Comparison of ENCODE assay signal across 1 cellular context in the genomic region with DNA sequence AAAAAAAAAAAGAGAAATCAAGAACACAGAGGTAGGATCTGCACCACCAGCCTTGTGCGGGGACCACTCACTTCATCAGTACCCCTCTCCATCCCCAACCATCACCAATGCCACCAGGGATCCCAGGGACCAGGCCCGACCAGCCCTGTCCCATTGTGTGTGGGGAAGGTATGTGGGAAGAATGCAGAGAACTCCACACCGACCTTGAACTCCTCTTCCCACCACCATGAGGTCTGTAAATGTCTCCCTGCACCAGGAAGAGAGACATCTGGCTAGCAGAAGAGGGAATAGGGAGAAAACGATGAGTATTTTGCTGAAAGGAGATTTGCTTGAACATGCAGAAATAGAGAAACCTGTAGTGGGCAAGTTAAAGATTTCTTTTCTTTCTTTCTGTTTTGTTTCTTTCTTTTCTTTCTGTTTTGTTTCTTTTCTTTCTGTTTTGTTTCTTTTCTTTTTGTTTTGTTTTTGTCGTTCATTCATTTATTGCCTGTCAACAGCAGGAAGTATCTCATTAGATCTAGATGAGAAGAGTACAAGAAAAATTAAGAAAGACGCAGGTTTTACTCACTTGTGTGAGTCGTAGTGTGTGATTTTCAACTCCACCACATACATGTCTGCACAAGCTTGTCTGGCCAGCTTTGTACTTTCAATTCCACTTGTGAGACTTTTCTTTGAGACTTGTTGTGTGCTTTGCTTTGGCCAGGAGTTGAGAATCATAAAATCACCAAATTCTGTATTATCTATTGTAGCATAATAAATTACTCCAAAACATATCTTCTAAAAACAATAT.
A peak's percentile ranks its signal among the peaks of the same experiment; 100 is the strongest.
TF ChIP-seq lines count a peak whose summit lies in the region.

No MANE protein-coding gene starts in this region.

TF ChIP-seq in HepG2, 621 proteins besides CTCF, POLR2A, EP300 and RAD21 (continued from another document and continues in another):
- TF ChIP-seq, protein P1, sequence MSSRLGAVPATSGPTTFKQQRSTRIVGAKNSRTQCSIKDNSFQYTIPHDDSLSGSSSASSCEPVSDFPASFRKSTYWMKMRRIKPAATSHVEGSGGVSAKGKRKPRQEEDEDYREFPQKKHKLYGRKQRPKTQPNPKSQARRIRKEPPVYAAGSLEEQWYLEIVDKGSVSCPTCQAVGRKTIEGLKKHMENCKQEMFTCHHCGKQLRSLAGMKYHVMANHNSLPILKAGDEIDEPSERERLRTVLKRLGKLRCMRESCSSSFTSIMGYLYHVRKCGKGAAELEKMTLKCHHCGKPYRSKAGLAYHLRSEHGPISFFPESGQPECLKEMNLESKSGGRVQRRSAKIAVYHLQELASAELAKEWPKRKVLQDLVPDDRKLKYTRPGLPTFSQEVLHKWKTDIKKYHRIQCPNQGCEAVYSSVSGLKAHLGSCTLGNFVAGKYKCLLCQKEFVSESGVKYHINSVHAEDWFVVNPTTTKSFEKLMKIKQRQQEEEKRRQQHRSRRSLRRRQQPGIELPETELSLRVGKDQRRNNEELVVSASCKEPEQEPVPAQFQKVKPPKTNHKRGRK (CRISPR knock-in tag; IDR thresholded peaks at IDR 0.05): no peak
- TF ChIP-seq PCBP2 (optimal IDR thresholded peaks at IDR 0.05; ENCODE audit: low read depth, low read length, poor library complexity, severe bottlenecking): no peak
- no peak for TF ChIP-seq ZSCAN21 (CRISPR knock-in tag; IDR thresholded peaks at IDR 0.05; ENCODE audit: borderline replicate concordance)
- TF ChIP-seq ZNF354B (CRISPR knock-in tag; IDR thresholded peaks at IDR 0.05): no peak
- TF ChIP-seq, protein P2, sequence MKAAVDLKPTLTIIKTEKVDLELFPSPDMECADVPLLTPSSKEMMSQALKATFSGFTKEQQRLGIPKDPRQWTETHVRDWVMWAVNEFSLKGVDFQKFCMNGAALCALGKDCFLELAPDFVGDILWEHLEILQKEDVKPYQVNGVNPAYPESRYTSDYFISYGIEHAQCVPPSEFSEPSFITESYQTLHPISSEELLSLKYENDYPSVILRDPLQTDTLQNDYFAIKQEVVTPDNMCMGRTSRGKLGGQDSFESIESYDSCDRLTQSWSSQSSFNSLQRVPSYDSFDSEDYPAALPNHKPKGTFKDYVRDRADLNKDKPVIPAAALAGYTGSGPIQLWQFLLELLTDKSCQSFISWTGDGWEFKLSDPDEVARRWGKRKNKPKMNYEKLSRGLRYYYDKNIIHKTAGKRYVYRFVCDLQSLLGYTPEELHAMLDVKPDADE (CRISPR knock-in tag; IDR thresholded peaks at IDR 0.05): no peak
- no peak for TF ChIP-seq MTF2 (CRISPR knock-in tag; IDR thresholded peaks at IDR 0.05; ENCODE audit: borderline replicate concordance)
- TF ChIP-seq, protein P3, sequence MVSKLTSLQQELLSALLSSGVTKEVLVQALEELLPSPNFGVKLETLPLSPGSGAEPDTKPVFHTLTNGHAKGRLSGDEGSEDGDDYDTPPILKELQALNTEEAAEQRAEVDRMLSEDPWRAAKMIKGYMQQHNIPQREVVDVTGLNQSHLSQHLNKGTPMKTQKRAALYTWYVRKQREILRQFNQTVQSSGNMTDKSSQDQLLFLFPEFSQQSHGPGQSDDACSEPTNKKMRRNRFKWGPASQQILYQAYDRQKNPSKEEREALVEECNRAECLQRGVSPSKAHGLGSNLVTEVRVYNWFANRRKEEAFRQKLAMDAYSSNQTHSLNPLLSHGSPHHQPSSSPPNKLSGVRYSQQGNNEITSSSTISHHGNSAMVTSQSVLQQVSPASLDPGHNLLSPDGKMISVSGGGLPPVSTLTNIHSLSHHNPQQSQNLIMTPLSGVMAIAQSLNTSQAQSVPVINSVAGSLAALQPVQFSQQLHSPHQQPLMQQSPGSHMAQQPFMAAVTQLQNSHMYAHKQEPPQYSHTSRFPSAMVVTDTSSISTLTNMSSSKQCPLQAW (CRISPR knock-in tag; IDR thresholded peaks at IDR 0.05): no peak; the same call in 1 of the 2 replicates
- TF ChIP-seq ELF4 (CRISPR knock-in tag; IDR thresholded peaks at IDR 0.05; ENCODE audit: borderline replicate concordance): no peak
- TF ChIP-seq TBX3 (IDR thresholded peaks at IDR 0.05; ENCODE audit: borderline replicate concordance): no peak
- no peak for TF ChIP-seq ATM (IDR thresholded peaks at IDR 0.05; ENCODE audit: borderline replicate concordance)
- no peak for TF ChIP-seq ZNF446 (CRISPR knock-in tag; IDR thresholded peaks at IDR 0.05)
- peak; percentile 87 for TF ChIP-seq GATAD2A (CRISPR knock-in tag; IDR thresholded peaks at IDR 0.05)
- no peak for TF ChIP-seq ZBTB7A (CRISPR knock-in tag; IDR thresholded peaks at IDR 0.05)
- TF ChIP-seq, protein P4, sequence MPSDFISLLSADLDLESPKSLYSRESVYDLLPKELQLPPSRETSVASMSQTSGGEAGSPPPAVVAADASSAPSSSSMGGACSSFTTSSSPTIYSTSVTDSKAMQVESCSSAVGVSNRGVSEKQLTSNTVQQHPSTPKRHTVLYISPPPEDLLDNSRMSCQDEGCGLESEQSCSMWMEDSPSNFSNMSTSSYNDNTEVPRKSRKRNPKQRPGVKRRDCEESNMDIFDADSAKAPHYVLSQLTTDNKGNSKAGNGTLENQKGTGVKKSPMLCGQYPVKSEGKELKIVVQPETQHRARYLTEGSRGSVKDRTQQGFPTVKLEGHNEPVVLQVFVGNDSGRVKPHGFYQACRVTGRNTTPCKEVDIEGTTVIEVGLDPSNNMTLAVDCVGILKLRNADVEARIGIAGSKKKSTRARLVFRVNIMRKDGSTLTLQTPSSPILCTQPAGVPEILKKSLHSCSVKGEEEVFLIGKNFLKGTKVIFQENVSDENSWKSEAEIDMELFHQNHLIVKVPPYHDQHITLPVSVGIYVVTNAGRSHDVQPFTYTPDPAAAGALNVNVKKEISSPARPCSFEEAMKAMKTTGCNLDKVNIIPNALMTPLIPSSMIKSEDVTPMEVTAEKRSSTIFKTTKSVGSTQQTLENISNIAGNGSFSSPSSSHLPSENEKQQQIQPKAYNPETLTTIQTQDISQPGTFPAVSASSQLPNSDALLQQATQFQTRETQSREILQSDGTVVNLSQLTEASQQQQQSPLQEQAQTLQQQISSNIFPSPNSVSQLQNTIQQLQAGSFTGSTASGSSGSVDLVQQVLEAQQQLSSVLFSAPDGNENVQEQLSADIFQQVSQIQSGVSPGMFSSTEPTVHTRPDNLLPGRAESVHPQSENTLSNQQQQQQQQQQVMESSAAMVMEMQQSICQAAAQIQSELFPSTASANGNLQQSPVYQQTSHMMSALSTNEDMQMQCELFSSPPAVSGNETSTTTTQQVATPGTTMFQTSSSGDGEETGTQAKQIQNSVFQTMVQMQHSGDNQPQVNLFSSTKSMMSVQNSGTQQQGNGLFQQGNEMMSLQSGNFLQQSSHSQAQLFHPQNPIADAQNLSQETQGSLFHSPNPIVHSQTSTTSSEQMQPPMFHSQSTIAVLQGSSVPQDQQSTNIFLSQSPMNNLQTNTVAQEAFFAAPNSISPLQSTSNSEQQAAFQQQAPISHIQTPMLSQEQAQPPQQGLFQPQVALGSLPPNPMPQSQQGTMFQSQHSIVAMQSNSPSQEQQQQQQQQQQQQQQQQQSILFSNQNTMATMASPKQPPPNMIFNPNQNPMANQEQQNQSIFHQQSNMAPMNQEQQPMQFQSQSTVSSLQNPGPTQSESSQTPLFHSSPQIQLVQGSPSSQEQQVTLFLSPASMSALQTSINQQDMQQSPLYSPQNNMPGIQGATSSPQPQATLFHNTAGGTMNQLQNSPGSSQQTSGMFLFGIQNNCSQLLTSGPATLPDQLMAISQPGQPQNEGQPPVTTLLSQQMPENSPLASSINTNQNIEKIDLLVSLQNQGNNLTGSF (CRISPR knock-in tag; IDR thresholded peaks at IDR 0.05): no peak
- TF ChIP-seq SMARCC2 (IDR thresholded peaks at IDR 0.05): no peak
- no peak for TF ChIP-seq RFXANK (CRISPR knock-in tag; IDR thresholded peaks at IDR 0.05)
- TF ChIP-seq, protein P5, sequence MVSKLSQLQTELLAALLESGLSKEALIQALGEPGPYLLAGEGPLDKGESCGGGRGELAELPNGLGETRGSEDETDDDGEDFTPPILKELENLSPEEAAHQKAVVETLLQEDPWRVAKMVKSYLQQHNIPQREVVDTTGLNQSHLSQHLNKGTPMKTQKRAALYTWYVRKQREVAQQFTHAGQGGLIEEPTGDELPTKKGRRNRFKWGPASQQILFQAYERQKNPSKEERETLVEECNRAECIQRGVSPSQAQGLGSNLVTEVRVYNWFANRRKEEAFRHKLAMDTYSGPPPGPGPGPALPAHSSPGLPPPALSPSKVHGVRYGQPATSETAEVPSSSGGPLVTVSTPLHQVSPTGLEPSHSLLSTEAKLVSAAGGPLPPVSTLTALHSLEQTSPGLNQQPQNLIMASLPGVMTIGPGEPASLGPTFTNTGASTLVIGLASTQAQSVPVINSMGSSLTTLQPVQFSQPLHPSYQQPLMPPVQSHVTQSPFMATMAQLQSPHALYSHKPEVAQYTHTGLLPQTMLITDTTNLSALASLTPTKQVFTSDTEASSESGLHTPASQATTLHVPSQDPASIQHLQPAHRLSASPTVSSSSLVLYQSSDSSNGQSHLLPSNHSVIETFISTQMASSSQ (IDR thresholded peaks at IDR 0.05; ENCODE audit: low read depth): no peak
- TF ChIP-seq, protein P5 (CRISPR knock-in tag; IDR thresholded peaks at IDR 0.05; ENCODE audit: borderline replicate concordance): peak; percentile 23; the same call in 1 of the 2 replicates
- TF ChIP-seq, protein P6, sequence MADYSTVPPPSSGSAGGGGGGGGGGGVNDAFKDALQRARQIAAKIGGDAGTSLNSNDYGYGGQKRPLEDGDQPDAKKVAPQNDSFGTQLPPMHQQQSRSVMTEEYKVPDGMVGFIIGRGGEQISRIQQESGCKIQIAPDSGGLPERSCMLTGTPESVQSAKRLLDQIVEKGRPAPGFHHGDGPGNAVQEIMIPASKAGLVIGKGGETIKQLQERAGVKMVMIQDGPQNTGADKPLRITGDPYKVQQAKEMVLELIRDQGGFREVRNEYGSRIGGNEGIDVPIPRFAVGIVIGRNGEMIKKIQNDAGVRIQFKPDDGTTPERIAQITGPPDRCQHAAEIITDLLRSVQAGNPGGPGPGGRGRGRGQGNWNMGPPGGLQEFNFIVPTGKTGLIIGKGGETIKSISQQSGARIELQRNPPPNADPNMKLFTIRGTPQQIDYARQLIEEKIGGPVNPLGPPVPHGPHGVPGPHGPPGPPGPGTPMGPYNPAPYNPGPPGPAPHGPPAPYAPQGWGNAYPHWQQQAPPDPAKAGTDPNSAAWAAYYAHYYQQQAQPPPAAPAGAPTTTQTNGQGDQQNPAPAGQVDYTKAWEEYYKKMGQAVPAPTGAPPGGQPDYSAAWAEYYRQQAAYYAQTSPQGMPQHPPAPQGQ (CRISPR knock-in tag; IDR thresholded peaks at IDR 0.05; ENCODE audit: borderline replicate concordance): no peak
- TF ChIP-seq ZNF850 (CRISPR knock-in tag; conservative IDR thresholded peaks at IDR 0.05): no peak
- no peak for TF ChIP-seq IKZF1 (IDR thresholded peaks at IDR 0.05)
- TF ChIP-seq, protein P7, sequence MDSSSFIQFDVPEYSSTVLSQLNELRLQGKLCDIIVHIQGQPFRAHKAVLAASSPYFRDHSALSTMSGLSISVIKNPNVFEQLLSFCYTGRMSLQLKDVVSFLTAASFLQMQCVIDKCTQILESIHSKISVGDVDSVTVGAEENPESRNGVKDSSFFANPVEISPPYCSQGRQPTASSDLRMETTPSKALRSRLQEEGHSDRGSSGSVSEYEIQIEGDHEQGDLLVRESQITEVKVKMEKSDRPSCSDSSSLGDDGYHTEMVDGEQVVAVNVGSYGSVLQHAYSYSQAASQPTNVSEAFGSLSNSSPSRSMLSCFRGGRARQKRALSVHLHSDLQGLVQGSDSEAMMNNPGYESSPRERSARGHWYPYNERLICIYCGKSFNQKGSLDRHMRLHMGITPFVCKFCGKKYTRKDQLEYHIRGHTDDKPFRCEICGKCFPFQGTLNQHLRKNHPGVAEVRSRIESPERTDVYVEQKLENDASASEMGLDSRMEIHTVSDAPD (CRISPR knock-in tag; IDR thresholded peaks at IDR 0.05): 0 out of 2 replicates have a peak, but pooled peaks have one; percentile 41
- no peak for TF ChIP-seq ZNF615 (CRISPR knock-in tag; IDR thresholded peaks at IDR 0.05; ENCODE audit: borderline replicate concordance)
- no peak for TF ChIP-seq ZNF432 (CRISPR knock-in tag; IDR thresholded peaks at IDR 0.05; ENCODE audit: borderline replicate concordance)
- TF ChIP-seq TRIM24 (CRISPR knock-in tag; IDR thresholded peaks at IDR 0.05): no peak
- TF ChIP-seq KMT2A (CRISPR knock-in tag; IDR thresholded peaks at IDR 0.05): no peak
- no peak for TF ChIP-seq ZIK1 (CRISPR knock-in tag; IDR thresholded peaks at IDR 0.05; ENCODE audit: borderline replicate concordance, low read depth)
- TF ChIP-seq, protein P8, sequence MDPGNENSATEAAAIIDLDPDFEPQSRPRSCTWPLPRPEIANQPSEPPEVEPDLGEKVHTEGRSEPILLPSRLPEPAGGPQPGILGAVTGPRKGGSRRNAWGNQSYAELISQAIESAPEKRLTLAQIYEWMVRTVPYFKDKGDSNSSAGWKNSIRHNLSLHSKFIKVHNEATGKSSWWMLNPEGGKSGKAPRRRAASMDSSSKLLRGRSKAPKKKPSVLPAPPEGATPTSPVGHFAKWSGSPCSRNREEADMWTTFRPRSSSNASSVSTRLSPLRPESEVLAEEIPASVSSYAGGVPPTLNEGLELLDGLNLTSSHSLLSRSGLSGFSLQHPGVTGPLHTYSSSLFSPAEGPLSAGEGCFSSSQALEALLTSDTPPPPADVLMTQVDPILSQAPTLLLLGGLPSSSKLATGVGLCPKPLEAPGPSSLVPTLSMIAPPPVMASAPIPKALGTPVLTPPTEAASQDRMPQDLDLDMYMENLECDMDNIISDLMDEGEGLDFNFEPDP (CRISPR knock-in tag; conservative IDR thresholded peaks at IDR 0.05): no peak
- peak; percentile 87 for TF ChIP-seq SOX5 (CRISPR knock-in tag; IDR thresholded peaks at IDR 0.05; ENCODE audit: borderline replicate concordance)
- TF ChIP-seq U2AF2 (IDR thresholded peaks at IDR 0.05; ENCODE audit: low read depth, low read length): no peak
- TF ChIP-seq ZNF17 (CRISPR knock-in tag; IDR thresholded peaks at IDR 0.05): no peak
- TF ChIP-seq TMF1 (CRISPR knock-in tag; IDR thresholded peaks at IDR 0.05; ENCODE audit: low read depth): no peak
- no peak for TF ChIP-seq ZNF563 (CRISPR knock-in tag; IDR thresholded peaks at IDR 0.05)
- no peak for TF ChIP-seq TCF7L2 (IDR thresholded peaks at IDR 0.05; ENCODE audit: low read depth, low read length)
- no peak for TF ChIP-seq SIX4 (CRISPR knock-in tag; IDR thresholded peaks at IDR 0.05)
- TF ChIP-seq, protein P9, sequence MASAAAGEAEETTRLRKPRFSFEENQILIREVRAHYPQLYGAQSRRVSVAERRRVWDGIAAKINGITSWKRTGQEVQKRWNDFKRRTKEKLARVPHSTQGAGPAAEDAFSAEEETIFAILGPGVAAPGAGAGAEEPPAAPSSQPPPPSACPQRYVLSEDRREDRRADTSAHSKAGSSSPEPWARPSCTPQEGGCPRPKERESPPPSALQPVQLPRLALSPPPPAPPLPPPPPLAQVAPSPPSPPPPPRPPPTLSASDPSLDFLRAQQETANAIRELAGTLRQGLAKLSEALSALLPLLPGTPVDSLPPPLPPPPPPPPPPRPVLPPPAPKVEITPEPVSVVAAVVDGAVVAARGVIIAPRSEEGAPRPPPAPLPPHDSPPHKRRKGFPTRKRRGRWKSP (CRISPR knock-in tag; IDR thresholded peaks at IDR 0.05): no peak
- TF ChIP-seq NR2C2 (CRISPR knock-in tag; IDR thresholded peaks at IDR 0.05; ENCODE audit: borderline replicate concordance): peak; percentile 63; the same call in 1 of the 2 replicates
